In genomic region chr7:3359011-3359410, GRCh38 we compare ENCODE assay signal across 14 cellular contexts.
"Had no signal": no experiment of that assay in that cellular context is flagged by ENCODE, and none has a peak within 500 bp of the region (broad histone marks: within the 10 kb centered on the region; RNA-seq: fewer than 3 reads in every experiment).

No MANE protein-coding gene starts in this region.

- H3K27ac Mint-ChIP-seq: naive thymus-derived CD8-positive, alpha-beta T cell; type B pancreatic cell had no signal

- H3K36me3 Mint-ChIP-seq: type B pancreatic cell had no signal

- H3K36me3 ChIP-seq: neutrophil, right atrium auricular region, sigmoid colon, uterus had no signal

- H3K4me1 Mint-ChIP-seq: naive thymus-derived CD8-positive, alpha-beta T cell had no signal

- DNase-seq: cortex of kidney; dorsolateral prefrontal cortex; effector CD8-positive, alpha-beta T cell; left colon; mucosa of descending colon; naive thymus-derived CD8-positive, alpha-beta T cell; sigmoid colon; stimulated activated naive CD4-positive, alpha-beta T cell treated with Interleukin-2 at 50 U/mL for 16 hours; uterus had no signal

- H3K4me3 ChIP-seq: dorsolateral prefrontal cortex, mucosa of descending colon, right atrium auricular region, sigmoid colon, skin epidermis, uterus had no signal

- H3K9me3 Mint-ChIP-seq: naive thymus-derived CD8-positive, alpha-beta T cell; type B pancreatic cell had no signal

- H3K27me3 Mint-ChIP-seq: type B pancreatic cell had no signal

- H3K27me3 ChIP-seq: neutrophil, right atrium auricular region, sigmoid colon, uterus had no signal

- ATAC-seq: esophagus mucosa; left colon; mucosa of descending colon; naive thymus-derived CD8-positive, alpha-beta T cell had no signal

- H3K4me3 Mint-ChIP-seq: naive thymus-derived CD8-positive, alpha-beta T cell; type B pancreatic cell had no signal
